In genomic region chrX:7647826-7648225, GRCh38 we compare ENCODE assay signal across 15 cellular contexts.
"Had no signal": no experiment of that assay in that cellular context is flagged by ENCODE, and none has a peak within 500 bp of the region (broad histone marks: within the 10 kb centered on the region; RNA-seq: fewer than 3 reads in every experiment).

No MANE protein-coding gene starts in this region.

- ATAC-seq: activated CD8-positive, alpha-beta T cell treated with anti-CD3 and anti-CD28 coated beads for 36 hours; activated naive CD8-positive, alpha-beta T cell treated with anti-CD3 and anti-CD28 coated beads, Interleukin-2, amount 50 U/mL, for 24 hours; activated T-cell treated with anti-CD3 and anti-CD28 coated beads, Interleukin-2, amount 50 U/mL, for 4 hours; naive thymus-derived CD8-positive, alpha-beta T cell; pancreas; stimulated activated naive B cell treated with anti-CD40 and anti-IgM and Interleukin-4, amounts not matched to agents 10 μg/mL and 1 μg/mL and 100 μg/mL, for 72 hours had no signal

- DNase-seq: activated CD4-positive, alpha-beta T cell treated with anti-CD3 and anti-CD28 coated beads, Interleukin-2, amount 10 ng/mL, durations not matched to agents 24 days and 14 days; activated CD8-positive, alpha-beta T cell treated with anti-CD3 and anti-CD28 coated beads for 36 hours; activated naive CD4-positive, alpha-beta T cell treated with anti-CD3 and anti-CD28 coated beads, Interleukin-2, amount 10 ng/mL, durations not matched to agents 7 days and 5 days; activated naive CD8-positive, alpha-beta T cell treated with anti-CD3 and anti-CD28 coated beads, Interleukin-2, amount 50 U/mL, for 24 hours; activated T-cell treated with anti-CD3 and anti-CD28 coated beads, Interleukin-2, amount 50 U/mL, for 4 hours; anterior cingulate cortex; central memory CD4-positive, alpha-beta T cell; endodermal cell; foreskin fibroblast; mesenchymal stem cell; naive thymus-derived CD8-positive, alpha-beta T cell; pancreas; spleen; stimulated activated naive B cell treated with anti-CD40 and anti-IgM and Interleukin-4, amounts not matched to agents 10 μg/mL and 1 μg/mL and 100 μg/mL, for 72 hours; upper lobe of left lung had no signal
